In the genomic region with DNA sequence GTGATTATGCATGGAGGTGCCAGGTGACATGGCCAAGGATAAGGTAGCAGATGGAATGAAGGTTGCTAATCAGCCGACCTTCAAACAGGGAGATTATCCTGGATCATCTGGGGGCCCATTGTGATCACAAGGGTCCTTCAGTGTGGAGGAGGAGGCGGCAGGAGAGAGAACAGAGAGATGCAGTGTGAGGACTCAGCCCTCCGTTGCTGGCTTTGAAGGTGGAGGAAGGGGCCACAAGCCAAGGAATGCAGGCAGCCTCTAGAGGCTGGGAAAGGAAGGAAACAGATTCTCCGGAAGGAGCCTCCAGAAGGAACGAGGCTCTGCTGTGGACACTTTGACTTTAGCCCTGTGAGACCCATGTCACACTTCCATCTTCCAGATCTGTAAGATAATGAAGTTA, we compare ENCODE assay signal across 12 cellular contexts. TPM values are rescaled to one million over a fixed set of nuclear protein-coding genes. Genes with fewer than 3 reads are reported as not detected.
DNase-seq lines count a peak whose midpoint lies in the region; ATAC-seq lines count a peak whose summit lies in the region.
"Had no signal": no experiment of that assay in that cellular context is flagged by ENCODE, and none has a peak within 500 bp of the region (broad histone marks: within the 10 kb centered on the region; RNA-seq: fewer than 3 reads in every experiment).

No MANE protein-coding gene starts in this region.

- peaks cover 12% of the 10 kb centered on the region for H3K79me1 ChIP-seq in trophoblast cell (ENCODE audit: low read length)

- no peak overlapping the region for H3K23ac ChIP-seq in trophoblast cell (ENCODE audit: low read length)

- H3K18ac ChIP-seq in trophoblast cell (ENCODE audit: low read length) = no peak overlapping the region

- H3K4me1 ChIP-seq in trophoblast cell (ENCODE audit: control insufficient read depth in 1 of 2, insufficient read depth in 2 of 2, low read length in 2 of 2) = peaks cover 12 to 22% of the 10 kb centered on the region in 2 experiments
- H3K4me1 ChIP-seq: HAP-1, sigmoid colon had no signal

- no peaks in the 10 kb centered on the region for H3K9me3 ChIP-seq in trophoblast cell (ENCODE audit: insufficient read depth, low read depth, low read length)
- H3K9me3 ChIP-seq: HAP-1, sigmoid colon, tibial artery had no signal

- H3K36me3 ChIP-seq in trophoblast cell (ENCODE audit: control insufficient read depth in 1 of 2, insufficient read depth in 2 of 2, low read length in 2 of 2) (peaks cover 0 to 2% of the 10 kb centered on the region in 2 experiments), H7 (replicated peaks; ENCODE audit: control insufficient read depth, insufficient read depth, low read length) (no peaks in the 10 kb centered on the region)
- H3K36me3 ChIP-seq: HAP-1, sigmoid colon, tibial artery had no signal

- H3K4me1 Mint-ChIP-seq in activated CD4-positive, alpha-beta T cell treated with anti-CD3 and anti-CD28 coated beads for 36 hours = peaks cover 47% of the 10 kb centered on the region
- peaks cover 48% of the 10 kb centered on the region for H3K4me1 Mint-ChIP-seq in activated naive CD8-positive, alpha-beta T cell treated with anti-CD3 and anti-CD28 coated beads, Interleukin-2, amount 50 U/mL, for 24 hours

- no peak overlapping the region for H4K12ac ChIP-seq in trophoblast cell (ENCODE audit: low read depth, low read length)

- peak overlapping the region; percentile 16 for H2BK12ac ChIP-seq in trophoblast cell (ENCODE audit: low read length)

- intact Hi-C loops in activated CD4-positive, alpha-beta T cell treated with anti-CD3 and anti-CD28 coated beads for 36 hours (cut with DNase I, micrococcal nuclease) = loop anchor here in 1 of 2 experiments (2.0 kb wide), 1 partner anchor 53 kb away; no protein-coding TSS in a partner anchor

- H2AFZ ChIP-seq in trophoblast cell (ENCODE audit: insufficient read depth, low read length, poor library complexity) = no peak overlapping the region

- no peak overlapping the region for H2BK5ac ChIP-seq in trophoblast cell (ENCODE audit: low read depth, low read length, poor library complexity)

- H2BK120ac ChIP-seq in trophoblast cell (ENCODE audit: insufficient read depth, low read length, poor library complexity) = no peak overlapping the region

- POLR2A ChIA-PET in activated CD4-positive, alpha-beta T cell treated with anti-CD3 and anti-CD28 coated beads for 36 hours (lab: Charles Lee) = interaction anchor here (0.7 kb wide), 1 partner anchor 12 kb away, joined by 3 read pairs; no protein-coding TSS in a partner anchor

- H2AK5ac ChIP-seq in trophoblast cell (ENCODE audit: low read length) = no peak overlapping the region

- H3K27ac ChIP-seq in trophoblast cell (ENCODE audit: low read depth, low read length) = no peak overlapping the region
- H3K27ac ChIP-seq: tibial artery had no signal

- no peak for DNase-seq in activated CD4-positive, alpha-beta T cell treated with anti-CD3 and anti-CD28 coated beads for 36 hours
- no peak for DNase-seq in activated CD4-positive, alpha-beta T cell treated with anti-CD3 and anti-CD28 coated beads, Interleukin-2, amount 50 U/mL, for 48 hours
- DNase-seq in NCI-H524 treated with DMSO at 0.1 percent for 48 hours (lab: John Stamatoyannopoulos, UW) = peak; percentile 66
- DNase-seq in activated naive CD8-positive, alpha-beta T cell treated with anti-CD3 and anti-CD28 coated beads, Interleukin-2, amount 50 U/mL, for 24 hours = no peak
- DNase-seq in trophoblast cell = peak in 1 of 2 donors; percentile 22
- DNase-seq in SW 1271 (lab: John Stamatoyannopoulos, UW) = no peak
- no peak for DNase-seq in inferior parietal cortex (ENCODE audit: extremely low spot score)
- no peak for DNase-seq in H7
- DNase-seq: sigmoid colon had no signal

- ATAC-seq in activated CD4-positive, alpha-beta T cell treated with anti-CD3 and anti-CD28 coated beads for 36 hours = peak; percentile 2
- no peak for ATAC-seq in activated naive CD8-positive, alpha-beta T cell treated with anti-CD3 and anti-CD28 coated beads, Interleukin-2, amount 50 U/mL, for 24 hours

- no peaks in the 10 kb centered on the region for H3K27me3 Mint-ChIP-seq in activated CD4-positive, alpha-beta T cell treated with anti-CD3 and anti-CD28 coated beads for 36 hours
- no peaks in the 10 kb centered on the region for H3K27me3 Mint-ChIP-seq in activated naive CD8-positive, alpha-beta T cell treated with anti-CD3 and anti-CD28 coated beads, Interleukin-2, amount 50 U/mL, for 24 hours

- no peaks in the 10 kb centered on the region for H3K27me3 ChIP-seq in trophoblast cell (ENCODE audit: insufficient read depth, low read length)
- H3K27me3 ChIP-seq in H7 (ENCODE audit: control insufficient read depth, insufficient read depth, low read length) = no peaks in the 10 kb centered on the region
- H3K27me3 ChIP-seq: sigmoid colon had no signal

- H3K4me3 ChIP-seq in trophoblast cell (ENCODE audit: low read depth, low read length) (no peak overlapping the region), H7 (ENCODE audit: insufficient read depth, low read depth, low read length) (no peak overlapping the region)
- H3K4me3 ChIP-seq: HAP-1, sigmoid colon, tibial artery had no signal

- H3K4ac ChIP-seq in trophoblast cell (ENCODE audit: low read depth, low read length) = no peak overlapping the region

- H3K9me3 Mint-ChIP-seq in activated CD4-positive, alpha-beta T cell treated with anti-CD3 and anti-CD28 coated beads for 36 hours (ENCODE audit: low read depth) = peaks cover 2% of the 10 kb centered on the region
- peaks cover 4% of the 10 kb centered on the region for H3K9me3 Mint-ChIP-seq in activated naive CD8-positive, alpha-beta T cell treated with anti-CD3 and anti-CD28 coated beads, Interleukin-2, amount 50 U/mL, for 24 hours

- H4K8ac ChIP-seq in trophoblast cell (ENCODE audit: low read depth, low read length) = no peak overlapping the region

- no CpG with 5 or more reads among the region's 5 CpGs for WGBS in trophoblast cell (ENCODE audit: extremely low coverage, insufficient coverage, insufficient read length)

- H3K36me3 Mint-ChIP-seq in activated CD4-positive, alpha-beta T cell treated with anti-CD3 and anti-CD28 coated beads for 36 hours (ENCODE audit: low read depth) = peaks cover 6% of the 10 kb centered on the region
- peaks cover 5% of the 10 kb centered on the region for H3K36me3 Mint-ChIP-seq in activated naive CD8-positive, alpha-beta T cell treated with anti-CD3 and anti-CD28 coated beads, Interleukin-2, amount 50 U/mL, for 24 hours (ENCODE audit: low read depth)

- H3K79me2 ChIP-seq in trophoblast cell (ENCODE audit: control insufficient read depth, insufficient read depth, low read length, poor library complexity) = no peaks in the 10 kb centered on the region

- H4K91ac ChIP-seq in trophoblast cell (ENCODE audit: low read depth, low read length) = no peak overlapping the region

- peak overlapping the region; percentile 81 for H3K4me3 Mint-ChIP-seq in activated CD4-positive, alpha-beta T cell treated with anti-CD3 and anti-CD28 coated beads for 36 hours
- peak overlapping the region; percentile 77 for H3K4me3 Mint-ChIP-seq in activated naive CD8-positive, alpha-beta T cell treated with anti-CD3 and anti-CD28 coated beads, Interleukin-2, amount 50 U/mL, for 24 hours
- H3K4me3 Mint-ChIP-seq: mesothelial cell of epicardium had no signal

- CTCF ChIA-PET in activated CD4-positive, alpha-beta T cell treated with anti-CD3 and anti-CD28 coated beads for 36 hours (lab: Charles Lee) = interaction anchor here (0.6 to 1.5 kb wide), 4 partner anchors 19 to 106 kb away, joined by 3 to 7 read pairs (median 4); no protein-coding TSS in a partner anchor

- H3K14ac ChIP-seq in trophoblast cell (ENCODE audit: low read length) = no peak overlapping the region

- H3K9ac ChIP-seq in trophoblast cell (ENCODE audit: low read length) = no peak overlapping the region

- peak overlapping the region; percentile 93 for H3K27ac Mint-ChIP-seq in activated CD4-positive, alpha-beta T cell treated with anti-CD3 and anti-CD28 coated beads for 36 hours
- peak overlapping the region; percentile 92 for H3K27ac Mint-ChIP-seq in activated naive CD8-positive, alpha-beta T cell treated with anti-CD3 and anti-CD28 coated beads, Interleukin-2, amount 50 U/mL, for 24 hours

- H3K4me2 ChIP-seq in trophoblast cell (ENCODE audit: low read length) = no peak overlapping the region

RNA-seq across cellular contexts. Expression of a gene that starts 27.4 kb away (rescaled TPM):
- total RNA-seq in activated CD4-positive, alpha-beta T cell treated with anti-CD3 and anti-CD28 coated beads for 36 hours = 10 to 100 TPM; 56.2 to 58.4 TPM
- polyA plus RNA-seq in trophoblast cell (2013) = 131 and 139 TPM in 2 replicates
- 16.9 and 27.1 TPM in 2 replicates for total RNA-seq in H7 (2014; rRNA removed; shearing (Covaris generic))

RNA-seq across cellular contexts. Expression of a gene that starts 58.9 kb away (rescaled TPM):
- total RNA-seq in activated CD4-positive, alpha-beta T cell treated with anti-CD3 and anti-CD28 coated beads for 36 hours = 10 to 100 TPM; 11.3 to 13.7 TPM
- polyA plus RNA-seq in trophoblast cell (2013) = 6.6 and 7.1 TPM in 2 replicates
- 10.3 and 12.3 TPM in 2 replicates for total RNA-seq in H7 (2014; rRNA removed; shearing (Covaris generic))

RNA-seq across cellular contexts. Expression of a gene that starts 59.9 kb away (rescaled TPM):
- total RNA-seq in activated CD4-positive, alpha-beta T cell treated with anti-CD3 and anti-CD28 coated beads for 36 hours = 10 to 100 TPM in 1 of 2 experiments, 1 to 10 TPM in 1; 6.9 to 10.8 TPM
- polyA plus RNA-seq in trophoblast cell (2013) = 10.2 and 11.5 TPM in 2 replicates
- total RNA-seq in H7 (2014; rRNA removed; shearing (Covaris generic)) = 23.1 and 23.7 TPM in 2 replicates
